9 cellular contexts compared by ENCODE assay signal in the genomic region with DNA sequence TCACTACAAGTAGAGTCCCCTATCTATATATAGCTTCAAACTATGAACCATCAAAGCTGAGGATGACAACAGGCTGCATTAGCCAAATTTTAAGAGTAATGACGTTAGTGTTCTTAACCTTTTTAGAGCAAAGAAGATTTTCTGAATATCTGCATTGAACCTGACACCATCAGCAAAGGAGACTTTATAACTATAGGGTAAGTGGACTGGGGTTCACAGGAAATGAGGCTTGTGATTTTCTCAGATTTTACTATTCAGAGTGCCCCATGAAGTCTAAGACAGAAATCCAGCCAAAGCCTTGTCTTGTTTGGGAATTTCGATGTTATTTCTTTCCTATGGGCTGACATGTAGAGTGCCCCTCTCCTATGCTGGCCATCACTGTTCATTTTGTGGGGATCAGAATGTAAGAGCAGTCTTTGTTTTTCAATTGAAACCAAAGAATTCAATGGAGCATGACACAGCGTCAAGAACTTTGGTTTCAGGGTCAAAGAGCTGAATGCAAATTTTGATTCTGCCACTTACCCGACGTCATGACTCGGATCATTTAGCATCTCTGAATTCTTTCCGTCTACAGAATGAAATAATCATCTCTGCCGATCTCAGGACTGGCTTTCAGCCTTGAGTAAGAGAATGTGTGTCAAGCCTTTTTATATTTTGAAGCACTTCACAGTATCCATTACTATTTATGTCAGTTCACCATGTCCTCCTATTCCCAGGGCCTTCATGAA. TPM values are rescaled to one million over a fixed set of nuclear protein-coding genes. Genes with fewer than 3 reads are reported as not detected.
A peak's percentile ranks its signal among the peaks of the same experiment; 100 is the strongest.
DNase-seq lines count a peak whose midpoint lies in the region; ATAC-seq and TF ChIP-seq lines count a peak whose summit lies in the region.
"Had no signal": no experiment of that assay in that cellular context is flagged by ENCODE, and none has a peak within 500 bp of the region (broad histone marks: within the 10 kb centered on the region; RNA-seq: fewer than 3 reads in every experiment).

No MANE protein-coding gene starts in this region.

- H3K27ac Mint-ChIP-seq in WTC11 (peak overlapping the region; percentile 21; the same call in 1 of the 2 replicates), MCF 10A (ENCODE audit: low read depth, unreplicated experiment) (no peak overlapping the region)
- H3K27ac Mint-ChIP-seq in naive thymus-derived CD8-positive, alpha-beta T cell: peak overlapping the region in 8 of 10 donors; percentile 17 to 90 (median 68)
- no peak overlapping the region for H3K27ac Mint-ChIP-seq in activated naive CD4-positive, alpha-beta T cell treated with anti-CD3 and anti-CD28 coated beads for 36 hours

- H3K27me3 Mint-ChIP-seq in WTC11 (ENCODE audit: low read depth) (no peaks in the 10 kb centered on the region), MCF 10A (ENCODE audit: insufficient read depth, unreplicated experiment) (no peaks in the 10 kb centered on the region)
- no peaks in the 10 kb centered on the region for H3K27me3 Mint-ChIP-seq in naive thymus-derived CD8-positive, alpha-beta T cell
- no peaks in the 10 kb centered on the region for H3K27me3 Mint-ChIP-seq in activated naive CD4-positive, alpha-beta T cell treated with anti-CD3 and anti-CD28 coated beads for 36 hours (ENCODE audit: low read depth)

- POLR2A ChIA-PET in WTC11 (lab: Charles Lee) (interaction anchor here (0.6 to 0.8 kb wide), 2 partner anchors 80 to 387 kb away, joined by 4 to 7 read pairs; no protein-coding TSS in a partner anchor), MCF 10A (lab: Yijun Ruan, JAX) (interaction anchor here (0.9 to 1.4 kb wide), 4 partner anchors 22 to 839 kb away, joined by 3 to 5 read pairs (median 4); a partner anchor contains a TSS)
- POLR2A ChIA-PET in naive thymus-derived CD8-positive, alpha-beta T cell (lab: Charles Lee): interaction anchor here (0.6 kb wide), 1 partner anchor 65 kb away, joined by 3 read pairs; no protein-coding TSS in a partner anchor

- peaks cover 25% of the 10 kb centered on the region for H3K4me1 Mint-ChIP-seq in WTC11
- H3K4me1 Mint-ChIP-seq in naive thymus-derived CD8-positive, alpha-beta T cell: peaks cover under 1 to 3% (median 1%) of the 10 kb centered on the region in 4 donors
- peaks cover 6% of the 10 kb centered on the region for H3K4me1 Mint-ChIP-seq in MCF 10A (ENCODE audit: insufficient read depth, unreplicated experiment)
- peaks cover under 1% of the 10 kb centered on the region for H3K4me1 Mint-ChIP-seq in activated naive CD4-positive, alpha-beta T cell treated with anti-CD3 and anti-CD28 coated beads for 36 hours (ENCODE audit: low read depth)

- H3K9me3 Mint-ChIP-seq in WTC11 (no peaks in the 10 kb centered on the region), MCF 10A (ENCODE audit: unreplicated experiment) (no peaks in the 10 kb centered on the region)
- no peaks in the 10 kb centered on the region for H3K9me3 Mint-ChIP-seq in naive thymus-derived CD8-positive, alpha-beta T cell
- H3K9me3 Mint-ChIP-seq in activated naive CD4-positive, alpha-beta T cell treated with anti-CD3 and anti-CD28 coated beads for 36 hours: no peaks in the 10 kb centered on the region

- no TSS peak for BruUV-seq in MCF 10A (replicated peaks; lab: Mats Ljungman, UMichigan)

- DNase-seq in WTC11 (ENCODE audit: low spot score) (no peak), NCI-H524 treated with DMSO at 0.1 percent for 48 hours (lab: John Stamatoyannopoulos, UW) (no peak), MCF 10A (ENCODE audit: unreplicated experiment) (no peak)
- DNase-seq in naive thymus-derived CD8-positive, alpha-beta T cell: no peak
- DNase-seq in activated naive CD4-positive, alpha-beta T cell treated with anti-CD3 and anti-CD28 coated beads for 36 hours: no peak
- DNase-seq in activated naive CD4-positive, alpha-beta T cell treated with anti-CD3 and anti-CD28 coated beads, Interleukin-2, amount 50 U/mL, for 16 hours: no peak

- CTCF ChIA-PET in WTC11 (lab: Charles Lee): interaction anchor here (0.6 to 2.1 kb wide), 29 partner anchors 8 to 623 kb away, joined by 3 to 26 read pairs (median 3); a partner anchor contains a TSS
- CTCF ChIA-PET in MCF 10A (lab: Yijun Ruan, JAX): interaction anchor here (0.6 to 3.6 kb wide), 34 partner anchors 8 to 989 kb away, joined by 3 to 29 read pairs (median 4); a partner anchor contains a TSS
- CTCF ChIA-PET in activated naive CD4-positive, alpha-beta T cell treated with anti-CD3 and anti-CD28 coated beads for 36 hours (lab: Charles Lee): interaction anchor here (0.5 to 1.5 kb wide), 10 partner anchors 10 to 1075 kb away, joined by 3 to 6 read pairs (median 4); a partner anchor contains a TSS

- ATAC-seq in GM18508 (IDR thresholded peaks at IDR 0.05; ENCODE audit: insufficient read depth, unreplicated experiment) (peak; percentile 50), GM21786 (IDR thresholded peaks at IDR 0.05; ENCODE audit: unreplicated experiment) (peak; percentile 62), WTC11 (no peak)
- no peak for ATAC-seq in naive thymus-derived CD8-positive, alpha-beta T cell

- intact Hi-C loops in MCF 10A (cut with micrococcal nuclease): loop anchor here (2.0 kb wide), 1 partner anchor 578 kb away; no protein-coding TSS in a partner anchor
- intact Hi-C loops in activated naive CD4-positive, alpha-beta T cell treated with anti-CD3 and anti-CD28 coated beads for 36 hours (cut with micrococcal nuclease): no loop called here

- no peak overlapping the region for H3K4me3 Mint-ChIP-seq in WTC11
- H3K4me3 Mint-ChIP-seq in naive thymus-derived CD8-positive, alpha-beta T cell: no peak overlapping the region
- no peak overlapping the region for H3K4me3 Mint-ChIP-seq in MCF 10A (ENCODE audit: unreplicated experiment)
- no peak overlapping the region for H3K4me3 Mint-ChIP-seq in activated naive CD4-positive, alpha-beta T cell treated with anti-CD3 and anti-CD28 coated beads for 36 hours

- TF ChIP-seq CTCF in WTC11 (IDR thresholded peaks at IDR 0.05) (no peak), MCF 10A (IDR thresholded peaks at IDR 0.05; ENCODE audit: unreplicated experiment) (no peak)

- H3K36me3 Mint-ChIP-seq in WTC11: peaks cover 8% of the 10 kb centered on the region; the same call in 1 of the 2 replicates
- peaks cover 0 to 21% (median 0%) of the 10 kb centered on the region in 3 donors for H3K36me3 Mint-ChIP-seq in naive thymus-derived CD8-positive, alpha-beta T cell
- peaks cover 13% of the 10 kb centered on the region for H3K36me3 Mint-ChIP-seq in MCF 10A (ENCODE audit: insufficient read depth, unreplicated experiment)
- peaks cover 5% of the 10 kb centered on the region for H3K36me3 Mint-ChIP-seq in activated naive CD4-positive, alpha-beta T cell treated with anti-CD3 and anti-CD28 coated beads for 36 hours (ENCODE audit: low read depth)

TF ChIP-seq in WTC11, 78 proteins besides CTCF, POLR2A, EP300 and RAD21 (continues in another document):
- TF ChIP-seq, protein P1, sequence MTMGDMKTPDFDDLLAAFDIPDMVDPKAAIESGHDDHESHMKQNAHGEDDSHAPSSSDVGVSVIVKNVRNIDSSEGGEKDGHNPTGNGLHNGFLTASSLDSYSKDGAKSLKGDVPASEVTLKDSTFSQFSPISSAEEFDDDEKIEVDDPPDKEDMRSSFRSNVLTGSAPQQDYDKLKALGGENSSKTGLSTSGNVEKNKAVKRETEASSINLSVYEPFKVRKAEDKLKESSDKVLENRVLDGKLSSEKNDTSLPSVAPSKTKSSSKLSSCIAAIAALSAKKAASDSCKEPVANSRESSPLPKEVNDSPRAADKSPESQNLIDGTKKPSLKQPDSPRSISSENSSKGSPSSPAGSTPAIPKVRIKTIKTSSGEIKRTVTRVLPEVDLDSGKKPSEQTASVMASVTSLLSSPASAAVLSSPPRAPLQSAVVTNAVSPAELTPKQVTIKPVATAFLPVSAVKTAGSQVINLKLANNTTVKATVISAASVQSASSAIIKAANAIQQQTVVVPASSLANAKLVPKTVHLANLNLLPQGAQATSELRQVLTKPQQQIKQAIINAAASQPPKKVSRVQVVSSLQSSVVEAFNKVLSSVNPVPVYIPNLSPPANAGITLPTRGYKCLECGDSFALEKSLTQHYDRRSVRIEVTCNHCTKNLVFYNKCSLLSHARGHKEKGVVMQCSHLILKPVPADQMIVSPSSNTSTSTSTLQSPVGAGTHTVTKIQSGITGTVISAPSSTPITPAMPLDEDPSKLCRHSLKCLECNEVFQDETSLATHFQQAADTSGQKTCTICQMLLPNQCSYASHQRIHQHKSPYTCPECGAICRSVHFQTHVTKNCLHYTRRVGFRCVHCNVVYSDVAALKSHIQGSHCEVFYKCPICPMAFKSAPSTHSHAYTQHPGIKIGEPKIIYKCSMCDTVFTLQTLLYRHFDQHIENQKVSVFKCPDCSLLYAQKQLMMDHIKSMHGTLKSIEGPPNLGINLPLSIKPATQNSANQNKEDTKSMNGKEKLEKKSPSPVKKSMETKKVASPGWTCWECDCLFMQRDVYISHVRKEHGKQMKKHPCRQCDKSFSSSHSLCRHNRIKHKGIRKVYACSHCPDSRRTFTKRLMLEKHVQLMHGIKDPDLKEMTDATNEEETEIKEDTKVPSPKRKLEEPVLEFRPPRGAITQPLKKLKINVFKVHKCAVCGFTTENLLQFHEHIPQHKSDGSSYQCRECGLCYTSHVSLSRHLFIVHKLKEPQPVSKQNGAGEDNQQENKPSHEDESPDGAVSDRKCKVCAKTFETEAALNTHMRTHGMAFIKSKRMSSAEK (CRISPR knock-in tag; IDR thresholded peaks at IDR 0.05; ENCODE audit: borderline replicate concordance): no peak
- TF ChIP-seq PRRX2 (CRISPR knock-in tag; IDR thresholded peaks at IDR 0.05) (no peak), ESRRA (CRISPR knock-in tag; IDR thresholded peaks at IDR 0.05; ENCODE audit: borderline replicate concordance) (no peak), TEAD1 (CRISPR knock-in tag; IDR thresholded peaks at IDR 0.05) (no peak), MYBL2 (CRISPR knock-in tag; IDR thresholded peaks at IDR 0.05) (no peak)
- TF ChIP-seq, protein P2, sequence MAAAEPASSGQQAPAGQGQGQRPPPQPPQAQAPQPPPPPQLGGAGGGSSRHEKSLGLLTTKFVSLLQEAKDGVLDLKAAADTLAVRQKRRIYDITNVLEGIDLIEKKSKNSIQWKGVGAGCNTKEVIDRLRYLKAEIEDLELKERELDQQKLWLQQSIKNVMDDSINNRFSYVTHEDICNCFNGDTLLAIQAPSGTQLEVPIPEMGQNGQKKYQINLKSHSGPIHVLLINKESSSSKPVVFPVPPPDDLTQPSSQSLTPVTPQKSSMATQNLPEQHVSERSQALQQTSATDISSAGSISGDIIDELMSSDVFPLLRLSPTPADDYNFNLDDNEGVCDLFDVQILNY (CRISPR knock-in tag; IDR thresholded peaks at IDR 0.05): no peak

RNA-seq across cellular contexts. Expression of a gene that starts 52.7 kb away (rescaled TPM):
- total RNA-seq in WTC11 (2021) (20.6 to 22.1 TPM (median 20.8 TPM) in 3 replicates), MCF 10A (2022) (8.4 and 9.3 TPM in 2 replicates)
- 10 to 100 TPM; 65.4 to 68.0 TPM for total RNA-seq in naive thymus-derived CD8-positive, alpha-beta T cell
- polyA plus RNA-seq in naive thymus-derived CD8-positive, alpha-beta T cell: 10 to 100 TPM; 16.4 to 30.0 (median 20.3) TPM
- total RNA-seq in activated naive CD4-positive, alpha-beta T cell treated with anti-CD3 and anti-CD28 coated beads for 36 hours: 10 to 100 TPM; 29.8 to 30.7 TPM

RNA-seq across cellular contexts. Expression of a gene that starts 58.9 kb away (rescaled TPM):
- total RNA-seq in WTC11 (2021) (0.04 to 0.07 TPM in 2 of 3 replicates, not detected in the other), MCF 10A (2022) (not detected in 2 replicates)
- total RNA-seq in naive thymus-derived CD8-positive, alpha-beta T cell: not detected
- not detected for polyA plus RNA-seq in naive thymus-derived CD8-positive, alpha-beta T cell
- not detected for total RNA-seq in activated naive CD4-positive, alpha-beta T cell treated with anti-CD3 and anti-CD28 coated beads for 36 hours
- polyA plus RNA-seq: keratinocyte had no signal

Comparison
In these comparisons a context has a peak if more than half of its experiments do, and no peak if none do; other contexts are left out.
1. ATAC-seq: peak in GM18508 (single experiment) and GM21786 (single experiment); none in WTC11 (single experiment) and naive thymus-derived CD8-positive, alpha-beta T cell (0 of 2).
2. H3K27ac Mint-ChIP-seq: peak in WTC11 (single experiment) and naive thymus-derived CD8-positive, alpha-beta T cell (8 of 10); none in MCF 10A (single experiment) and activated naive CD4-positive, alpha-beta T cell treated with anti-CD3 and anti-CD28 coated beads for 36 hours (single experiment).